Comparison of ENCODE assay signal across 11 cellular contexts in the genomic region with DNA sequence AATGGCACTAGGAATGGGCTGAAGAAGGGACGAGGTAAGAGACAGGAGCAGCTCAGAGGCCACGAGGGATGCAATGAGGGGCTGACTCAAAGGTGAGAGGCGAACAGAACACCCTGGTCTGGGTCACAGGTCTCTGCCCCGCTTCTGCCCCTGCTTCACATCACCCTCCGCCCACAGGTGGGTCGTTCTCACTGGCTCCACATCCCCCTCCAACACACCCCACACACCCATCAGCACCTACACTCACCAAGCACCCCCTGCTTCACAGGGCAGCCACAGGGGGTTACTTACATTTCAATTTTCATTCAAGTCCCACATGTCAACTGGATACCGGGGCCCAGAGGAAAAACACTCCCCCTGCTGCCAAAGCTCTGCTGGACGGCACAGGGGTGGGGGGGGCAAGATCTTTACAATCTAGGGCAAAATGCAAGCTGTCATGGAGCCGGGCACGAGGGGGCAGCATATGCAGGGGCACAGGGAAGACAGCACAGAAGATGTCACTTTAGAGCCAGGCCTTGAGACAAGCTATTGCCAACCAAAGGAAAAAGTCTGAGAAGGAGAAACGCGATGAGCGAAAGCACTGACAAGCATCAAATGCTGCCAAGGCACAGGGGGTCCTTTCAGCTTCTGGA.
DNase-seq lines count a peak whose midpoint lies in the region; ATAC-seq lines count a peak whose summit lies in the region.
"Had no signal": no experiment of that assay in that cellular context is flagged by ENCODE, and none has a peak within 500 bp of the region (broad histone marks: within the 10 kb centered on the region; RNA-seq: fewer than 3 reads in every experiment).

No MANE protein-coding gene starts in this region.

- H3K4me1 Mint-ChIP-seq in immature natural killer cell, result peaks cover 9% of the 10 kb centered on the region in 2 donors

- H3K4me3 Mint-ChIP-seq in immature natural killer cell, result no peak overlapping the region

- no peak for ATAC-seq in HG03196 (IDR thresholded peaks at IDR 0.05; ENCODE audit: unreplicated experiment)
- ATAC-seq: K562, left ventricle myocardium superior had no signal

- H3K36me3 ChIP-seq in H7 (replicated peaks; ENCODE audit: control insufficient read depth, insufficient read depth, low read length), result no peaks in the 10 kb centered on the region; the same call in 1 of the 2 replicates

- H3K36me3 Mint-ChIP-seq in immature natural killer cell, result peaks cover 0 to 5% (median 4%) of the 10 kb centered on the region in 3 donors

- no peak overlapping the region for H3K4me3 ChIP-seq in H7 (ENCODE audit: insufficient read depth, low read depth, low read length)
- H3K4me3 ChIP-seq: K562 had no signal

- DNase-seq in DMS 273 (lab: John Stamatoyannopoulos, UW; ENCODE audit: unreplicated experiment), result peak; percentile 23
- no peak for DNase-seq in DMS 273 treated with DMSO at 0.1 percent for 48 hours (lab: John Stamatoyannopoulos, UW)
- DNase-seq in H7, result peak; percentile 71
- peak; percentile 54 for DNase-seq in UCSD-AML1 (lab: John Stamatoyannopoulos, UW; ENCODE audit: unreplicated experiment)
- DNase-seq in left kidney (ENCODE audit: low read depth, low spot score), result peak; percentile 42
- no peak for DNase-seq in activated naive CD4-positive, alpha-beta T cell treated with Interleukin-2 at 50 U/mL for 16 hours
- DNase-seq in immature natural killer cell, result no peak
- DNase-seq: left ventricle myocardium superior, SHP77 had no signal

- H3K9me3 Mint-ChIP-seq in immature natural killer cell, result no peaks in the 10 kb centered on the region

- peaks cover 4 to 8% (median 5%) of the 10 kb centered on the region in 3 donors for H3K27me3 Mint-ChIP-seq in immature natural killer cell (ENCODE audit: low read depth in 3 of 3)

- H3K27me3 ChIP-seq in H7 (ENCODE audit: control insufficient read depth, insufficient read depth, low read length), result no peaks in the 10 kb centered on the region

- no peak overlapping the region for H3K27ac Mint-ChIP-seq in immature natural killer cell

Comparison
In these comparisons a context has a peak if more than half of its experiments do, and no peak if none do; other contexts are left out.
1. DNase-seq: peak in DMS 273 (single experiment), H7 (single experiment), UCSD-AML1 (single experiment) and left kidney (single experiment); none in DMS 273 treated with DMSO at 0.1 percent for 48 hours (single experiment), activated naive CD4-positive, alpha-beta T cell treated with Interleukin-2 at 50 U/mL for 16 hours (single experiment) and immature natural killer cell (0 of 3).